8 cellular contexts compared by ENCODE assay signal in genomic region chr2:64819774-64820688, GRCh38.
DNase-seq lines count a peak whose midpoint lies in the region; ATAC-seq and TF ChIP-seq lines count a peak whose summit lies in the region.

No MANE protein-coding gene starts in this region.

- H3K36me3 Mint-ChIP-seq in CD8-positive, alpha-beta memory T cell = no peaks in the 10 kb centered on the region
- H3K36me3 Mint-ChIP-seq in IgD-negative memory B cell = no peaks in the 10 kb centered on the region
- H3K36me3 Mint-ChIP-seq in activated T-helper 2 cell treated with anti-CD3 and anti-CD28 coated beads, Interferon-gamma antibody, Interleukin-2, Interleukin-4, amounts not matched to agents 10 μg/mL and 5 μg/mL and 100 μg/mL, durations not matched to agents 14 hours and 24 hours and 36 hours (ENCODE audit: low read depth) = peaks cover 3% of the 10 kb centered on the region
- H3K36me3 Mint-ChIP-seq in nephron progenitor cell (ENCODE audit: low read depth) = no peaks in the 10 kb centered on the region

- TF ChIP-seq CTCF in nephron progenitor cell (IDR thresholded peaks at IDR 0.05) = no peak

- H3K9me3 ChIP-seq in CD8-positive, alpha-beta memory T cell (ENCODE audit: low read length) = no peaks in the 10 kb centered on the region

- peaks cover 25% of the 10 kb centered on the region for H3K4me1 ChIP-seq in CD8-positive, alpha-beta memory T cell (ENCODE audit: insufficient read depth, low read length)

- no peaks in the 10 kb centered on the region for H3K27me3 Mint-ChIP-seq in CD8-positive, alpha-beta memory T cell
- H3K27me3 Mint-ChIP-seq in IgD-negative memory B cell (peaks cover 2% of the 10 kb centered on the region), nephron progenitor cell (ENCODE audit: low read depth, poor library complexity) (peaks cover 7% of the 10 kb centered on the region)
- H3K27me3 Mint-ChIP-seq in activated T-helper 2 cell treated with anti-CD3 and anti-CD28 coated beads, Interferon-gamma antibody, Interleukin-2, Interleukin-4, amounts not matched to agents 10 μg/mL and 5 μg/mL and 100 μg/mL, durations not matched to agents 14 hours and 24 hours and 36 hours (ENCODE audit: low read depth) = no peaks in the 10 kb centered on the region

- H3K4me1 Mint-ChIP-seq in CD8-positive, alpha-beta memory T cell = peaks cover 20 to 31% (median 23%) of the 10 kb centered on the region in 3 donors
- H3K4me1 Mint-ChIP-seq in IgD-negative memory B cell (peaks cover 33 to 42% (median 37%) of the 10 kb centered on the region in 3 donors), nephron progenitor cell (no peaks in the 10 kb centered on the region)
- peaks cover 31% of the 10 kb centered on the region for H3K4me1 Mint-ChIP-seq in activated T-helper 2 cell treated with anti-CD3 and anti-CD28 coated beads, Interferon-gamma antibody, Interleukin-2, Interleukin-4, amounts not matched to agents 10 μg/mL and 5 μg/mL and 100 μg/mL, durations not matched to agents 14 hours and 24 hours and 36 hours (ENCODE audit: low read depth)

- CTCF ChIA-PET in CD8-positive, alpha-beta memory T cell (lab: Charles Lee) = interaction anchor here (0.9 to 5.1 kb wide), 6 partner anchors 11 to 490 kb away, joined by 3 to 31 read pairs (median 4); no protein-coding TSS in a partner anchor

- ATAC-seq in GM21390 (IDR thresholded peaks at IDR 0.05; ENCODE audit: unreplicated experiment) (peak; percentile 94), left lobe of liver (no peak)

- intact Hi-C loops in activated T-helper 2 cell treated with anti-CD3 and anti-CD28 coated beads, Interferon-gamma antibody, Interleukin-2, Interleukin-4, amounts not matched to agents 10 μg/mL and 5 μg/mL and 100 μg/mL, durations not matched to agents 14 hours and 24 hours and 36 hours (cut with micrococcal nuclease) = loop anchor here (5.0 kb wide), 3 partner anchors 42 to 213 kb away; no protein-coding TSS in a partner anchor

- no peaks in the 10 kb centered on the region for H3K9me3 Mint-ChIP-seq in CD8-positive, alpha-beta memory T cell
- no peaks in the 10 kb centered on the region for H3K9me3 Mint-ChIP-seq in IgD-negative memory B cell
- no peaks in the 10 kb centered on the region for H3K9me3 Mint-ChIP-seq in activated T-helper 2 cell treated with anti-CD3 and anti-CD28 coated beads, Interferon-gamma antibody, Interleukin-2, Interleukin-4, amounts not matched to agents 10 μg/mL and 5 μg/mL and 100 μg/mL, durations not matched to agents 14 hours and 24 hours and 36 hours
- H3K9me3 Mint-ChIP-seq in nephron progenitor cell = no peaks in the 10 kb centered on the region

- peak overlapping the region; percentile 51 to 76 (median 71) for H3K4me3 Mint-ChIP-seq in CD8-positive, alpha-beta memory T cell
- H3K4me3 Mint-ChIP-seq in IgD-negative memory B cell = peak overlapping the region; percentile 17 to 91 (median 81)
- H3K4me3 Mint-ChIP-seq in activated T-helper 2 cell treated with anti-CD3 and anti-CD28 coated beads, Interferon-gamma antibody, Interleukin-2, Interleukin-4, amounts not matched to agents 10 μg/mL and 5 μg/mL and 100 μg/mL, durations not matched to agents 14 hours and 24 hours and 36 hours (ENCODE audit: low read depth) = peak overlapping the region; percentile 59
- H3K4me3 Mint-ChIP-seq in nephron progenitor cell = no peak overlapping the region

- H3K27ac Mint-ChIP-seq in CD8-positive, alpha-beta memory T cell = peak overlapping the region; percentile 79 to 97 (median 92)
- peak overlapping the region; percentile 61 to 98 (median 97) for H3K27ac Mint-ChIP-seq in IgD-negative memory B cell
- H3K27ac Mint-ChIP-seq in activated T-helper 2 cell treated with anti-CD3 and anti-CD28 coated beads, Interferon-gamma antibody, Interleukin-2, Interleukin-4, amounts not matched to agents 10 μg/mL and 5 μg/mL and 100 μg/mL, durations not matched to agents 14 hours and 24 hours and 36 hours = peak overlapping the region; percentile 91
- no peak overlapping the region for H3K27ac Mint-ChIP-seq in nephron progenitor cell

- peak in 4 of 5 donors; percentile 4 to 70 (median 62) for DNase-seq in CD8-positive, alpha-beta memory T cell
- peak; percentile 30 for DNase-seq in activated T-helper 2 cell treated with anti-CD3 and anti-CD28 coated beads, Interferon-gamma antibody, Interleukin-2, Interleukin-4, amounts not matched to agents 10 μg/mL and 5 μg/mL and 100 μg/mL, durations not matched to agents 14 hours and 24 hours and 36 hours (ENCODE audit: low spot score)
- peak; percentile 27 to 59 for DNase-seq in stimulated activated CD4-positive, alpha-beta T cell treated with anti-CD3 and anti-CD28 coated beads, Interleukin-1b, Interleukin-23, amount 100 ng/mL, for 4 hours (ENCODE audit: low read depth in 2 of 2)
- DNase-seq in globus pallidus (ENCODE audit: low spot score) (no peak), nephron progenitor cell (no peak), left lobe of liver (ENCODE audit: low spot score) (no peak)

- H3K27ac ChIP-seq in CD8-positive, alpha-beta memory T cell (ENCODE audit: low read depth, low read length) = peak overlapping the region; percentile 51

- no peaks in the 10 kb centered on the region for H3K36me3 ChIP-seq in CD8-positive, alpha-beta memory T cell (ENCODE audit: insufficient read depth, low read length)

- no peaks in the 10 kb centered on the region for H3K27me3 ChIP-seq in CD8-positive, alpha-beta memory T cell (ENCODE audit: insufficient read depth, low read length, poor library complexity, severe bottlenecking)

- POLR2A ChIA-PET in CD8-positive, alpha-beta memory T cell (lab: Charles Lee) = interaction anchor here (0.6 to 2.5 kb wide), 6 partner anchors 8 to 245 kb away, joined by 3 to 10 read pairs (median 4); partner anchors contain the start of gene SERTAD2

- peak overlapping the region; percentile 42 for H3K4me3 ChIP-seq in CD8-positive, alpha-beta memory T cell (ENCODE audit: low read length)

Comparison
In these comparisons a context has a peak if more than half of its experiments do, and no peak if none do; other contexts are left out.
1. DNase-seq: peak in CD8-positive, alpha-beta memory T cell (4 of 5), activated T-helper 2 cell treated with anti-CD3 and anti-CD28 coated beads, Interferon-gamma antibody, Interleukin-2, Interleukin-4, amounts not matched to agents 10 μg/mL and 5 μg/mL and 100 μg/mL, durations not matched to agents 14 hours and 24 hours and 36 hours (single experiment) and stimulated activated CD4-positive, alpha-beta T cell treated with anti-CD3 and anti-CD28 coated beads, Interleukin-1b, Interleukin-23, amount 100 ng/mL, for 4 hours (2 of 2); none in globus pallidus (single experiment), nephron progenitor cell (single experiment) and left lobe of liver (single experiment).